8 cellular contexts compared by ENCODE assay signal in the genomic region with DNA sequence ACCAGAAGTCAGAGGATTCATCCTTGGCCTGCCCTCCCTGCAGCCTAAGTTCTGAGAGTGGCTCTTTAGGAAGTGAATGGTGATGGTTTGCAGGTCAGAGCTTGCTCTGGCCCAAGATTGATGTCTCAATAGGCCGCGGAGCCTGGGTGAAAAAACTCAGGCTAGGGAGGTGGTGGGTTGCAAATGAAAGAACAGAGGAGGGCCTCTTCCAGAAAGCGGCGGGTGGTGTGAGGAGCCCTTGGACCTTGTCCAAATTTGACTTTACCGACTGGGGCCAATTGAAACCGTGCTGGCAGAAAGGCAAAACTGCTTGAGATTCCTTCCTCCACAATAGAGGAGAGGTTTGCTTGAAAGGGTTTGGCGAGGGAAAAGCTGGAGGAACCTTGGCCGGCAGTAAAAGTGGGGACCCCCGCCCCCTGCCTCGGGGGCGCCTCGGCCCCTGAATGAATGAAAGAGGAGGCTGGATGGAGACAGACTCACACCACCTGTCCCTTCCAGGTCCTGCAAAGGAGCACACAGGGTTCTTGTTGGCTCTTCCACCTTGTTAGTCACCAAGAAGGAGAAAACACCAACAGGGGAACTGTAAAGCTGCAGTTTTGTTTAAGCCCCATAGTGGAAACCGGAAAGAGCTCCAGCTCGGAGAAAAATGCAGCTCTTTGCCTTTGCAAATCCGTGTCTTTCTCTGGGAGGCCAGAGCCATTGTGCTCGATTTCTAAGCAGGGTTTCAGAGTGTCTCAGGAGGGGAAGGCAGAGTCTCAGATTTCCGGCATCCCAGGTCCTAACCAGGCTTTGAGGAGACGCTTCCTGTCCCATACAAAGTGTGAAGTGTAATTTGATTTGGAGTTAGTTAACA.
A peak's percentile ranks its signal among the peaks of the same experiment; 100 is the strongest.
DNase-seq lines count a peak whose midpoint lies in the region; ATAC-seq and TF ChIP-seq lines count a peak whose summit lies in the region.

No MANE protein-coding gene starts in this region.

- H4K20me1 ChIP-seq in GM23248 (ENCODE audit: insufficient read depth) (peaks cover 56% of the 10 kb centered on the region), OCI-LY1 (ENCODE audit: insufficient read depth, low read length) (no peaks in the 10 kb centered on the region)

- H3K4me1 ChIP-seq in A673 (ENCODE audit: insufficient read depth, low read length, poor library complexity, severe bottlenecking) (peaks cover 68% of the 10 kb centered on the region), GM23248 (ENCODE audit: insufficient read depth) (peaks cover 68% of the 10 kb centered on the region), OCI-LY1 (ENCODE audit: insufficient read depth, low read length, severe bottlenecking) (peaks cover 100% of the 10 kb centered on the region), liver (ENCODE audit: control insufficient read depth in 4 of 4, insufficient read depth in 4 of 4, low read length in 3 of 4) (peaks cover 14 to 39% (median 19%) of the 10 kb centered on the region in 4 donors), thymus (ENCODE audit: control insufficient read depth, insufficient read depth, low read length) (peaks cover 68% of the 10 kb centered on the region)

- CTCF ChIA-PET in A673 (lab: Charles Lee), result interaction anchor here (1.5 kb wide), 1 partner anchor 42 kb away, joined by 5 read pairs; no protein-coding TSS in a partner anchor

- H3K4me3 ChIP-seq in A673 (ENCODE audit: low read depth, low read length, poor library complexity, severe bottlenecking) (peak overlapping the region; percentile 34), GM23248 (no peak overlapping the region), OCI-LY1 (ENCODE audit: low read depth, low read length, poor library complexity, severe bottlenecking) (peak overlapping the region; percentile 49), choroid plexus epithelial cell (ENCODE audit: low read depth, low read length) (no peak overlapping the region), liver (ENCODE audit: low read depth in 1 of 3, low read length in 3 of 3) (no peak overlapping the region), thymus (ENCODE audit: low read length) (no peak overlapping the region)

- no peaks in the 10 kb centered on the region for H3K36me3 ChIP-seq in A673 (ENCODE audit: insufficient read depth, low read length, poor library complexity, severe bottlenecking)
- no peaks in the 10 kb centered on the region for H3K36me3 ChIP-seq in GM23248 (ENCODE audit: low read depth)
- peaks cover 86% of the 10 kb centered on the region for H3K36me3 ChIP-seq in OCI-LY1 (ENCODE audit: insufficient read depth, low read length)
- H3K36me3 ChIP-seq in liver (ENCODE audit: control insufficient read depth in 4 of 4, insufficient read depth in 3 of 4, low read depth in 1 of 4, low read length in 3 of 4), result peaks cover 0 to 7% (median 2%) of the 10 kb centered on the region in 4 donors
- H3K36me3 ChIP-seq in thymus (ENCODE audit: control insufficient read depth, insufficient read depth), result peaks cover 78% of the 10 kb centered on the region

- TF ChIP-seq RAD21 in liver (IDR thresholded peaks at IDR 0.05), result no peak

- H3K27ac ChIP-seq in A673 (ENCODE audit: low read depth, low read length, poor library complexity, severe bottlenecking) (peak overlapping the region; percentile 99), GM23248 (peak overlapping the region; percentile 43), OCI-LY1 (ENCODE audit: low read depth, low read length, poor library complexity, severe bottlenecking) (peak overlapping the region; percentile 99), liver (ENCODE audit: low read depth in 1 of 2, low read length in 2 of 2) (peak overlapping the region; percentile 31 to 40), thymus (ENCODE audit: low read depth) (peak overlapping the region; percentile 81)

- H2AFZ ChIP-seq in GM23248, result no peak overlapping the region
- no peak overlapping the region for H2AFZ ChIP-seq in OCI-LY1 (ENCODE audit: low read length)

- peaks cover 96% of the 10 kb centered on the region for H3K79me2 ChIP-seq in GM23248 (ENCODE audit: insufficient read depth)
- H3K79me2 ChIP-seq in OCI-LY1 (ENCODE audit: insufficient read depth, low read length), result peaks cover 96% of the 10 kb centered on the region

- H3K9me2 ChIP-seq in GM23248 (ENCODE audit: insufficient read depth), result no peaks in the 10 kb centered on the region
- no peaks in the 10 kb centered on the region for H3K9me2 ChIP-seq in OCI-LY1 (ENCODE audit: low read depth, low read length)

- H3F3A ChIP-seq in GM23248 (ENCODE audit: insufficient read depth) (peaks cover 43% of the 10 kb centered on the region), OCI-LY1 (ENCODE audit: insufficient read depth, low read length) (peaks cover 5% of the 10 kb centered on the region; the same call in 1 of the 2 replicates)

- H3K4me2 ChIP-seq in GM23248 (ENCODE audit: unreplicated experiment), result peak overlapping the region; percentile 51
- H3K4me2 ChIP-seq in OCI-LY1 (ENCODE audit: low read length), result peak overlapping the region; percentile 76

- ATAC-seq in HG02610 (IDR thresholded peaks at IDR 0.05; ENCODE audit: unreplicated experiment), result no peak

- H3K27me3 ChIP-seq in A673 (replicated peaks; ENCODE audit: insufficient read depth, low read depth, low read length, poor library complexity) (no peaks in the 10 kb centered on the region), GM23248 (replicated peaks; ENCODE audit: insufficient read depth) (no peaks in the 10 kb centered on the region), OCI-LY1 (ENCODE audit: insufficient read depth, low read length) (no peaks in the 10 kb centered on the region), liver (ENCODE audit: control insufficient read depth in 4 of 4, insufficient read depth in 4 of 4, low read length in 3 of 4) (no peaks in the 10 kb centered on the region), thymus (ENCODE audit: control insufficient read depth, insufficient read depth) (no peaks in the 10 kb centered on the region)

- H3K9me3 ChIP-seq in A673 (ENCODE audit: low read depth, low read length, poor library complexity, severe bottlenecking), result no peaks in the 10 kb centered on the region
- no peaks in the 10 kb centered on the region for H3K9me3 ChIP-seq in GM23248 (ENCODE audit: low read depth)
- no peaks in the 10 kb centered on the region for H3K9me3 ChIP-seq in OCI-LY1 (ENCODE audit: low read length)
- H3K9me3 ChIP-seq in liver (ENCODE audit: control insufficient read depth in 4 of 4, low read length in 3 of 4), result no peaks in the 10 kb centered on the region
- no peaks in the 10 kb centered on the region for H3K9me3 ChIP-seq in thymus (ENCODE audit: control insufficient read depth)

- POLR2A ChIA-PET in A673 (lab: Charles Lee; ENCODE audit: low non-redundant PET), result interaction anchor here (0.5 to 1.2 kb wide), 4 partner anchors 20 to 503 kb away, joined by 3 to 8 read pairs (median 4); no protein-coding TSS in a partner anchor

- no peak for TF ChIP-seq CTCF in A673 (conservative IDR thresholded peaks at IDR 0.05; ENCODE audit: low read depth, low read length)
- TF ChIP-seq CTCF in OCI-LY1 (IDR thresholded peaks at IDR 0.05; ENCODE audit: low read length), result no peak
- no peak for TF ChIP-seq CTCF in choroid plexus epithelial cell (conservative IDR thresholded peaks at IDR 0.05; ENCODE audit: low read depth, low read length)
- no peak for TF ChIP-seq CTCF in liver (IDR thresholded peaks at IDR 0.05; ENCODE audit: low read depth, low read length, missing input control)

- DNase-seq in A673 (ENCODE audit: low spot score) (peak; percentile 98), GM23248 (peak; percentile 64), choroid plexus epithelial cell (ENCODE audit: low read depth) (peak; percentile 95), DMS114 treated with DMSO at 0.1 percent for 48 hours (lab: John Stamatoyannopoulos, UW; ENCODE audit: unreplicated experiment) (no peak)

- H3K9ac ChIP-seq in GM23248, result peak overlapping the region; percentile 50
- peak overlapping the region; percentile 76 for H3K9ac ChIP-seq in OCI-LY1 (ENCODE audit: low read length)
- no peak overlapping the region for H3K9ac ChIP-seq in liver (ENCODE audit: low read depth in 1 of 2, low read length in 2 of 2)

- BruUV-seq in A673 (replicated peaks; lab: Mats Ljungman, UMichigan), result TSS peak; percentile 38

- in situ Hi-C loops in GM23248 (cut with MboI), result no loop called here

- WGBS in GM23248 (ENCODE audit: low coverage in 1 of 2, low lambda C conversion rate in 2 of 2, missing lambda C conversion rate in 2 of 2), 2 experiments, result 17 to 18% methylated on average over 18 of the region's 18 CpGs
- WGBS in liver, result 57% methylated on average over 18 of the region's 18 CpGs
- WGBS in thymus, result 62% methylated on average over 18 of the region's 18 CpGs

- intact Hi-C loops in A673 (cut with micrococcal nuclease; ENCODE audit: unreplicated experiment), result loop anchor here (5.0 kb wide), 1 partner anchor 35 kb away; no protein-coding TSS in a partner anchor

TF ChIP-seq in liver, 16 proteins besides CTCF, POLR2A, EP300 and RAD21 (continues in another document):
- no peak for TF ChIP-seq SP1 (IDR thresholded peaks at IDR 0.05)
- TF ChIP-seq EGR1 (IDR thresholded peaks at IDR 0.05; ENCODE audit: low read depth in 2 of 2), result no peak
- no peak for TF ChIP-seq TAF1 (conservative IDR thresholded peaks at IDR 0.05)
- no peak for TF ChIP-seq JUND (IDR thresholded peaks at IDR 0.05)
- TF ChIP-seq, protein P1, sequence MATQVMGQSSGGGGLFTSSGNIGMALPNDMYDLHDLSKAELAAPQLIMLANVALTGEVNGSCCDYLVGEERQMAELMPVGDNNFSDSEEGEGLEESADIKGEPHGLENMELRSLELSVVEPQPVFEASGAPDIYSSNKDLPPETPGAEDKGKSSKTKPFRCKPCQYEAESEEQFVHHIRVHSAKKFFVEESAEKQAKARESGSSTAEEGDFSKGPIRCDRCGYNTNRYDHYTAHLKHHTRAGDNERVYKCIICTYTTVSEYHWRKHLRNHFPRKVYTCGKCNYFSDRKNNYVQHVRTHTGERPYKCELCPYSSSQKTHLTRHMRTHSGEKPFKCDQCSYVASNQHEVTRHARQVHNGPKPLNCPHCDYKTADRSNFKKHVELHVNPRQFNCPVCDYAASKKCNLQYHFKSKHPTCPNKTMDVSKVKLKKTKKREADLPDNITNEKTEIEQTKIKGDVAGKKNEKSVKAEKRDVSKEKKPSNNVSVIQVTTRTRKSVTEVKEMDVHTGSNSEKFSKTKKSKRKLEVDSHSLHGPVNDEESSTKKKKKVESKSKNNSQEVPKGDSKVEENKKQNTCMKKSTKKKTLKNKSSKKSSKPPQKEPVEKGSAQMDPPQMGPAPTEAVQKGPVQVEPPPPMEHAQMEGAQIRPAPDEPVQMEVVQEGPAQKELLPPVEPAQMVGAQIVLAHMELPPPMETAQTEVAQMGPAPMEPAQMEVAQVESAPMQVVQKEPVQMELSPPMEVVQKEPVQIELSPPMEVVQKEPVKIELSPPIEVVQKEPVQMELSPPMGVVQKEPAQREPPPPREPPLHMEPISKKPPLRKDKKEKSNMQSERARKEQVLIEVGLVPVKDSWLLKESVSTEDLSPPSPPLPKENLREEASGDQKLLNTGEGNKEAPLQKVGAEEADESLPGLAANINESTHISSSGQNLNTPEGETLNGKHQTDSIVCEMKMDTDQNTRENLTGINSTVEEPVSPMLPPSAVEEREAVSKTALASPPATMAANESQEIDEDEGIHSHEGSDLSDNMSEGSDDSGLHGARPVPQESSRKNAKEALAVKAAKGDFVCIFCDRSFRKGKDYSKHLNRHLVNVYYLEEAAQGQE (IDR thresholded peaks at IDR 0.05), result no peak
- no peak for TF ChIP-seq YY1 (IDR thresholded peaks at IDR 0.05)

Comparison
In these comparisons a context has a peak if more than half of its experiments do, and no peak if none do; other contexts are left out.
1. H3K27ac ChIP-seq: peak in every context shown above with its lines; median percentile 99 in A673; 99 in OCI-LY1; 81 in thymus; 43 in GM23248; 36 in liver.
2. H3K4me3 ChIP-seq: peak in A673 (single experiment) and OCI-LY1 (single experiment); none in GM23248 (single experiment), choroid plexus epithelial cell (single experiment), liver (0 of 3) and thymus (single experiment).
3. H3K9ac ChIP-seq: peak in GM23248 (single experiment) and OCI-LY1 (single experiment); none in liver (0 of 2).